Comparison of ENCODE assay signal across 8 cellular contexts in the genomic region with DNA sequence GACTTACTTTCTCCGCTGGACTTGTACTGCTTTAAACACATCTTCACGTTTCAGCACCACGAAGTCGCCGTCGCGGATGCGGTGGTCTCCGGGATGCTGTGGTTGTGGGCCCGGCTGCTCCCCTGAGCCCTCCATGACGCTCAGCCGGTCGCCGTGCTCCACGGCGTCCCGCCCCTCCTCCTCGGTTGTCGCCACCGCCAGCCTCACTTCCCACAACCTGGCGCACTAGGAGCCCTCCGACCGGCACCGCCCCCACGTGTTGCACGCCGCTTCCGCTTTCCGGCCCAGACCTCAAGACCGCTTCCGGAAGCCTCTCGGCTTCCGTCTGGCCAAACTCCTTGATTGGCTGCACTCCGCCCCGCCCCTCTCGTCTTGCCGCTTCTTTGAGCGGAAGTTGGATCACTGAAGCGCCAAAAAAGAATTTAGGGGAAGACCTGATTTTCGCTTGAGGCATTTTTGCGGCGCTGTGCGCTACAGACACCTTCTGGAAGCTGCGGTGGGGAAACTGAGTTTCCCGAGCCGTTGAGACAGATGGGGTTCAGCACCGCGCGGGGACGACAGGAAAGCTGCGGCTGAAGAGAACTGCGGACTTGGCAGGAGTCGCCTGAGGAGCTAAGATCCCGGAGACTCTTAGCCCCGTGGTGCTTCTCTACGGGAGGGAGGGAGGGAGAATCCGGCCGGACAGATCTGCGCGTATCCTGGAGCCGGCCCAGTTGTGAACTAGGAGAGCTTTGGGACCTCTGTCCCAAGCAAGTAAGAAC. TPM values are rescaled to one million over a fixed set of nuclear protein-coding genes. Genes with fewer than 3 reads are reported as not detected.
A peak's percentile ranks its signal among the peaks of the same experiment; 100 is the strongest.
DNase-seq lines count a peak whose midpoint lies in the region; FAIRE-seq and TF ChIP-seq lines count a peak whose summit lies in the region.

TSS of gene MCM8 (plus strand) at position 382 of the 761 bp plus-strand sequence. CDS start 1,364 bp downstream, outside the sequence.
TSS of gene TRMT6 (minus strand) at position 263 of the 761 bp plus-strand sequence. CDS start at position 135, 128 bp downstream.

- H3F3A ChIP-seq in DOHH2 (ENCODE audit: control insufficient read depth, insufficient read depth) (no peaks in the 10 kb centered on the region), GM23248 (ENCODE audit: insufficient read depth) (peaks cover 15% of the 10 kb centered on the region)

- DNase-seq in GM23248: peak; percentile 99
- peak; percentile 99 for DNase-seq in Karpas-422
- DNase-seq in RCC 7860 (ENCODE audit: low spot score): peak; percentile 89
- DNase-seq in activated T-cell treated with anti-CD3 and anti-CD28 coated beads, Interleukin-2, amount 50 U/mL, for 48 hours: peak; percentile 97 to 98
- DNase-seq in esophagus squamous epithelium (lab: John Stamatoyannopoulos, UW): peak; percentile 90
- DNase-seq in myocyte (ENCODE audit: low read depth): peak; percentile 96
- DNase-seq in stimulated activated CD8-positive, alpha-beta memory T cell treated with anti-CD3 and anti-CD28 coated beads, Interleukin-7, amount 100 ng/mL, for 4 hours (ENCODE audit: low read depth in 2 of 2): peak; percentile 94 to 97

- no peaks in the 10 kb centered on the region for H3K9me2 ChIP-seq in DOHH2 (replicated peaks; ENCODE audit: control insufficient read depth, low read length)
- H3K9me2 ChIP-seq in GM23248 (ENCODE audit: insufficient read depth): no peaks in the 10 kb centered on the region
- no peaks in the 10 kb centered on the region for H3K9me2 ChIP-seq in Karpas-422 (replicated peaks; ENCODE audit: insufficient read depth, low read length)

- H3K79me2 ChIP-seq in DOHH2 (ENCODE audit: control insufficient read depth, low read length) (peaks cover 75% of the 10 kb centered on the region), GM23248 (ENCODE audit: insufficient read depth) (peaks cover 46% of the 10 kb centered on the region), Karpas-422 (ENCODE audit: low read length) (peaks cover 83% of the 10 kb centered on the region)

- H3K27ac ChIP-seq in DOHH2 (ENCODE audit: low read depth, low read length) (peak within 1 kb of the TSS; percentile 57), GM23248 (peak within 1 kb of the TSS; percentile 66), Karpas-422 (ENCODE audit: low read length) (peak within 1 kb of the TSS; percentile 57; the same call in 1 of the 2 replicates), esophagus squamous epithelium (peak within 1 kb of the TSS; percentile 80 to 86 (median 80))

- H3K9ac ChIP-seq in GM23248 (peak within 1 kb of the TSS; percentile 82), Karpas-422 (ENCODE audit: low read length) (peak within 1 kb of the TSS; percentile 85)

- peak; percentile 77 for FAIRE-seq in RCC 7860 (lab: Jason Lieb, UNC)

- no peaks in the 10 kb centered on the region for H3K9me3 ChIP-seq in DOHH2 (ENCODE audit: control insufficient read depth, insufficient read depth, low read length)
- H3K9me3 ChIP-seq in GM23248 (ENCODE audit: low read depth): no peaks in the 10 kb centered on the region
- no peaks in the 10 kb centered on the region for H3K9me3 ChIP-seq in Karpas-422 (ENCODE audit: low read length)
- no peaks in the 10 kb centered on the region for H3K9me3 ChIP-seq in esophagus squamous epithelium

- peaks cover 27% of the 10 kb centered on the region for H3K4me1 ChIP-seq in DOHH2 (ENCODE audit: control insufficient read depth, low read length)
- peaks cover 16% of the 10 kb centered on the region for H3K4me1 ChIP-seq in GM23248 (ENCODE audit: insufficient read depth)
- H3K4me1 ChIP-seq in Karpas-422 (ENCODE audit: low read length): peaks cover 25% of the 10 kb centered on the region
- peaks cover 7 to 43% (median 15%) of the 10 kb centered on the region in 3 donors for H3K4me1 ChIP-seq in esophagus squamous epithelium

- H3K4me2 ChIP-seq in DOHH2 (ENCODE audit: low read length): peak within 1 kb of the TSS; percentile 91
- peak within 1 kb of the TSS; percentile 95 for H3K4me2 ChIP-seq in GM23248 (ENCODE audit: unreplicated experiment)
- H3K4me2 ChIP-seq in Karpas-422 (ENCODE audit: low read depth, low read length, poor library complexity, severe bottlenecking): peak within 1 kb of the TSS; percentile 92

- H2AFZ ChIP-seq in GM23248 (peak within 1 kb of the TSS; percentile 94), Karpas-422 (ENCODE audit: low read length) (no peak within 1 kb of the TSS; the same call in 1 of the 2 replicates)

- intact Hi-C loops in esophagus squamous epithelium (cut with DNase I): no loop called here

- peak in 1 of 4 donors; percentile 20 for TF ChIP-seq POLR2A in esophagus squamous epithelium (IDR thresholded peaks at IDR 0.05)

- in situ Hi-C loops in GM23248 (cut with MboI): no loop called here

- H4K20me1 ChIP-seq in DOHH2 (ENCODE audit: control insufficient read depth, insufficient read depth, low read depth, low read length) (no peaks in the 10 kb centered on the region), GM23248 (ENCODE audit: insufficient read depth) (no peaks in the 10 kb centered on the region), Karpas-422 (ENCODE audit: insufficient read depth, low read depth, low read length) (no peaks in the 10 kb centered on the region)

- H3K4me3 ChIP-seq in DOHH2 (ENCODE audit: low read length): peak within 1 kb of the TSS; percentile 94
- H3K4me3 ChIP-seq in GM23248: peak within 1 kb of the TSS; percentile 92
- peak within 1 kb of the TSS; percentile 87 for H3K4me3 ChIP-seq in Karpas-422 (ENCODE audit: low read length)
- peak within 1 kb of the TSS; percentile 78 to 92 (median 90) for H3K4me3 ChIP-seq in esophagus squamous epithelium

- H3K27me3 ChIP-seq in DOHH2 (ENCODE audit: control insufficient read depth, low read length) (no peaks in the 10 kb centered on the region), GM23248 (replicated peaks; ENCODE audit: insufficient read depth) (no peaks in the 10 kb centered on the region), Karpas-422 (ENCODE audit: low read length) (no peaks in the 10 kb centered on the region), esophagus squamous epithelium (no peaks in the 10 kb centered on the region)

- WGBS in GM23248 (ENCODE audit: low coverage in 1 of 2, low lambda C conversion rate in 2 of 2, missing lambda C conversion rate in 2 of 2), 2 experiments: 1 to 2% methylated on average over 57 to 61 of the region's 61 CpGs
- WGBS in esophagus squamous epithelium, 2 donors: 0% methylated on average over 13 to 36 of the region's 61 CpGs

- TF ChIP-seq CTCF in DOHH2 (IDR thresholded peaks at IDR 0.05; ENCODE audit: low read depth, low read length, poor library complexity, severe bottlenecking): no peak
- TF ChIP-seq CTCF in esophagus squamous epithelium (IDR thresholded peaks at IDR 0.05): peak in 1 of 6 experiments; percentile 14

- H3K36me3 ChIP-seq in DOHH2 (ENCODE audit: control insufficient read depth, low read length) (peaks cover 84% of the 10 kb centered on the region), GM23248 (ENCODE audit: low read depth) (peaks cover 10% of the 10 kb centered on the region; the same call in 1 of the 2 replicates), Karpas-422 (ENCODE audit: insufficient read depth, low read length) (peaks cover 59% of the 10 kb centered on the region), esophagus squamous epithelium (peaks cover 0 to 58% (median 3%) of the 10 kb centered on the region in 3 donors)

RNA-seq across cellular contexts. Expression of gene MCM8, which starts in this region (rescaled TPM):
- total RNA-seq in GM23248 (2014; rRNA removed; shearing (Covaris generic)): 6.4 and 7.7 TPM in 2 replicates
- polyA plus RNA-seq in GM23248 (2016; fragmentation: Nextera tagmentation; extraction: Ambion mirVana): 1.0 and 1.5 TPM in 2 replicates
- total RNA-seq in Karpas-422 (2014; rRNA removed; shearing (Covaris generic); ENCODE audit: low replicate concordance): 11.5 and 12.6 TPM in 2 replicates
- total RNA-seq in esophagus squamous epithelium: 1 to 10 TPM; 2.6 to 7.2 (median 5.9) TPM
- 9.3 and 12.9 TPM in 2 replicates for total RNA-seq in myocyte
- polyA plus RNA-seq in myocyte (2012): 2.0 TPM

RNA-seq across cellular contexts. Expression of gene TRMT6, which starts in this region (rescaled TPM):
- 8.2 and 9.7 TPM in 2 replicates for total RNA-seq in GM23248 (2014; rRNA removed; shearing (Covaris generic))
- polyA plus RNA-seq in GM23248 (2016; fragmentation: Nextera tagmentation; extraction: Ambion mirVana): 10.3 and 10.7 TPM in 2 replicates
- 21.1 and 26.8 TPM in 2 replicates for total RNA-seq in Karpas-422 (2014; rRNA removed; shearing (Covaris generic); ENCODE audit: low replicate concordance)
- total RNA-seq in esophagus squamous epithelium (10 to 100 TPM in 3 of 4 donors, 1 to 10 TPM in 1; 8.2 to 19.8 (median 13.8) TPM), myocyte (12.5 and 18.1 TPM in 2 replicates)
- 10.6 TPM for polyA plus RNA-seq in myocyte (2012)

Comparison
In these comparisons a context has a peak if more than half of its experiments do, and no peak if none do; other contexts are left out.
1. Peak in every context shown above with its lines: DNase-seq, H3K4me3 ChIP-seq and H3K27ac ChIP-seq.